1 cellular context compared by ENCODE assay signal in genomic region chr12:6723607-6724408, GRCh38.
TF ChIP-seq lines count a peak whose summit lies in the region.

COPS7A (plus strand) TSS chr12:6724046; CDS start chr12:6724657, 611 bp downstream.

TF ChIP-seq in HepG2, 621 proteins besides CTCF, POLR2A, EP300 and RAD21 (continued from another document and continues in another):
- TF ChIP-seq BCLAF1 (IDR thresholded peaks at IDR 0.05) (no peak), POGZ (CRISPR knock-in tag; IDR thresholded peaks at IDR 0.05) (peak; percentile 89), ZNF792 (CRISPR knock-in tag; IDR thresholded peaks at IDR 0.05) (peak; percentile 82), ZNF562 (CRISPR knock-in tag; IDR thresholded peaks at IDR 0.05; ENCODE audit: borderline replicate concordance) (no peak), PHB2 (IDR thresholded peaks at IDR 0.05; ENCODE audit: partially characterized antibody) (no peak), ZNF253 (CRISPR knock-in tag; IDR thresholded peaks at IDR 0.05; ENCODE audit: borderline replicate concordance) (peak; percentile 97), ZNF292 (CRISPR knock-in tag; IDR thresholded peaks at IDR 0.05; ENCODE audit: borderline replicate concordance, low read depth) (no peak), KDM6A (CRISPR knock-in tag; IDR thresholded peaks at IDR 0.05; ENCODE audit: low read depth) (no peak), GABPA (IDR thresholded peaks at IDR 0.05; ENCODE audit: low read depth, low read length) (peak; percentile 94), GABPA (CRISPR knock-in tag; IDR thresholded peaks at IDR 0.05; ENCODE audit: low read depth) (peak; percentile 98), IKZF1 (IDR thresholded peaks at IDR 0.05) (no peak), ZKSCAN8 (CRISPR knock-in tag; IDR thresholded peaks at IDR 0.05; ENCODE audit: borderline replicate concordance) (0 out of 2 replicates have a peak, but pooled peaks have one; percentile 8), GMEB1 (CRISPR knock-in tag; IDR thresholded peaks at IDR 0.05; ENCODE audit: borderline replicate concordance) (peak; percentile 95), ZNF414 (CRISPR knock-in tag; IDR thresholded peaks at IDR 0.05) (no peak; the same call in 1 of the 2 replicates), ZNF160 (CRISPR knock-in tag; IDR thresholded peaks at IDR 0.05) (peak; percentile 87), PREB (CRISPR knock-in tag; IDR thresholded peaks at IDR 0.05) (no peak), SMYD3 (CRISPR knock-in tag; IDR thresholded peaks at IDR 0.05) (no peak), ZNF557 (CRISPR knock-in tag; IDR thresholded peaks at IDR 0.05) (peak; percentile 88; the same call in 1 of the 2 replicates), NRL (CRISPR knock-in tag; IDR thresholded peaks at IDR 0.05; ENCODE audit: borderline replicate concordance) (peak; percentile 98), BORCS8-MEF2B (CRISPR knock-in tag; IDR thresholded peaks at IDR 0.05) (peak; percentile 86), ZNF101 (CRISPR knock-in tag; IDR thresholded peaks at IDR 0.05; ENCODE audit: borderline replicate concordance, low read depth) (no peak; the same call in 1 of the 2 replicates), PCBP2 (optimal IDR thresholded peaks at IDR 0.05; ENCODE audit: low read depth, low read length, poor library complexity, severe bottlenecking) (no peak), ZNF33B (CRISPR knock-in tag; IDR thresholded peaks at IDR 0.05) (peak; percentile 90; the same call in 1 of the 2 replicates), ZBTB21 (CRISPR knock-in tag; IDR thresholded peaks at IDR 0.05) (peak; percentile 48; the same call in 1 of the 2 replicates), ZNF343 (CRISPR knock-in tag; IDR thresholded peaks at IDR 0.05) (peak; percentile 53; the same call in 1 of the 2 replicates), ZNF318 (CRISPR knock-in tag; IDR thresholded peaks at IDR 0.05) (0 out of 2 replicates have a peak, but pooled peaks have one; percentile 26), GABPB1 (CRISPR knock-in tag; IDR thresholded peaks at IDR 0.05) (peak; percentile 98), ZNF790 (CRISPR knock-in tag; IDR thresholded peaks at IDR 0.05; ENCODE audit: borderline replicate concordance) (no peak), TOE1 (CRISPR knock-in tag; IDR thresholded peaks at IDR 0.05) (0 out of 2 replicates have a peak, but pooled peaks have one; percentile 42), ZNF264 (CRISPR knock-in tag; IDR thresholded peaks at IDR 0.05) (no peak), ZNF563 (CRISPR knock-in tag; IDR thresholded peaks at IDR 0.05) (peak; percentile 95; the same call in 1 of the 2 replicates), ZNF296 (CRISPR knock-in tag; conservative IDR thresholded peaks at IDR 0.05) (0 out of 2 replicates have a peak, but pooled peaks have one; percentile 29), TBL1XR1 (IDR thresholded peaks at IDR 0.05; ENCODE audit: borderline replicate concordance, low read length, partially characterized antibody) (no peak)
- TF ChIP-seq, protein P1, sequence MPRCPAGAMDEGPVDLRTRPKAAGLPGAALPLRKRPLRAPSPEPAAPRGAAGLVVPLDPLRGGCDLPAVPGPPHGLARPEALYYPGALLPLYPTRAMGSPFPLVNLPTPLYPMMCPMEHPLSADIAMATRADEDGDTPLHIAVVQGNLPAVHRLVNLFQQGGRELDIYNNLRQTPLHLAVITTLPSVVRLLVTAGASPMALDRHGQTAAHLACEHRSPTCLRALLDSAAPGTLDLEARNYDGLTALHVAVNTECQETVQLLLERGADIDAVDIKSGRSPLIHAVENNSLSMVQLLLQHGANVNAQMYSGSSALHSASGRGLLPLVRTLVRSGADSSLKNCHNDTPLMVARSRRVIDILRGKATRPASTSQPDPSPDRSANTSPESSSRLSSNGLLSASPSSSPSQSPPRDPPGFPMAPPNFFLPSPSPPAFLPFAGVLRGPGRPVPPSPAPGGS (CRISPR knock-in tag; IDR thresholded peaks at IDR 0.05): peak; percentile 69; the same call in 1 of the 2 replicates
- TF ChIP-seq, protein P2, sequence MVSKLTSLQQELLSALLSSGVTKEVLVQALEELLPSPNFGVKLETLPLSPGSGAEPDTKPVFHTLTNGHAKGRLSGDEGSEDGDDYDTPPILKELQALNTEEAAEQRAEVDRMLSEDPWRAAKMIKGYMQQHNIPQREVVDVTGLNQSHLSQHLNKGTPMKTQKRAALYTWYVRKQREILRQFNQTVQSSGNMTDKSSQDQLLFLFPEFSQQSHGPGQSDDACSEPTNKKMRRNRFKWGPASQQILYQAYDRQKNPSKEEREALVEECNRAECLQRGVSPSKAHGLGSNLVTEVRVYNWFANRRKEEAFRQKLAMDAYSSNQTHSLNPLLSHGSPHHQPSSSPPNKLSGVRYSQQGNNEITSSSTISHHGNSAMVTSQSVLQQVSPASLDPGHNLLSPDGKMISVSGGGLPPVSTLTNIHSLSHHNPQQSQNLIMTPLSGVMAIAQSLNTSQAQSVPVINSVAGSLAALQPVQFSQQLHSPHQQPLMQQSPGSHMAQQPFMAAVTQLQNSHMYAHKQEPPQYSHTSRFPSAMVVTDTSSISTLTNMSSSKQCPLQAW (CRISPR knock-in tag; IDR thresholded peaks at IDR 0.05): peak; percentile 94
- TF ChIP-seq, protein P3, sequence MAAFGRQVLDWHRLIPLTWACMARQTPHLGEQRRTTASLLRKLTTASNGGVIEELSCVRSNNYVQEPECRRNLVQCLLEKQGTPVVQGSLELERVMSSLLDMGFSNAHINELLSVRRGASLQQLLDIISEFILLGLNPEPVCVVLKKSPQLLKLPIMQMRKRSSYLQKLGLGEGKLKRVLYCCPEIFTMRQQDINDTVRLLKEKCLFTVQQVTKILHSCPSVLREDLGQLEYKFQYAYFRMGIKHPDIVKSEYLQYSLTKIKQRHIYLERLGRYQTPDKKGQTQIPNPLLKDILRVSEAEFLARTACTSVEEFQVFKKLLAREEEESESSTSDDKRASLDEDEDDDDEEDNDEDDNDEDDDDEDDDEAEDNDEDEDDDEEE (CRISPR knock-in tag; IDR thresholded peaks at IDR 0.05): peak; percentile 65; the same call in 1 of the 2 replicates
- TF ChIP-seq, protein P4, sequence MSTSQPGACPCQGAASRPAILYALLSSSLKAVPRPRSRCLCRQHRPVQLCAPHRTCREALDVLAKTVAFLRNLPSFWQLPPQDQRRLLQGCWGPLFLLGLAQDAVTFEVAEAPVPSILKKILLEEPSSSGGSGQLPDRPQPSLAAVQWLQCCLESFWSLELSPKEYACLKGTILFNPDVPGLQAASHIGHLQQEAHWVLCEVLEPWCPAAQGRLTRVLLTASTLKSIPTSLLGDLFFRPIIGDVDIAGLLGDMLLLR (CRISPR knock-in tag; IDR thresholded peaks at IDR 0.05): peak; percentile 91
